ENCODE assay signal across 8 cellular contexts in the genomic region with DNA sequence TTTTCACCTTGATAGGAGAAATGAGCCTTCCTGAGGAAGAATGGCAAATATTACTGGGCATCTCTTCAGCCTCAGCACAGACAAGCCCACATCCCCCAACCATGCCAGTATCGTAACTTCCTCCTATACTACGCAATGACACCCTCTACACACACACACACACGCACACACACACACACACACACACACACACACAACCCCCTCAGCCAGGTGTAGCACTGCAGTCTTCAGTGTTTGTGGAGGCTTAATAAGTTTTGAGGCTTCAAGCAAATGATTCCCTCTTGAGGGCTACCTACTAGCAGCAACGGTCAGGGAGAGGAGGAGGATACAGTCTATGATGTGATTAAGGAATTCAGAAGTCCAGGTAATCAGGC. TPM values are rescaled to one million over a fixed set of nuclear protein-coding genes. Genes with fewer than 3 reads are reported as not detected.
DNase-seq lines count a peak whose midpoint lies in the region; ATAC-seq and TF ChIP-seq lines count a peak whose summit lies in the region.

No MANE protein-coding gene starts in this region.

- H3K9ac ChIP-seq in duodenal mucosa (ENCODE audit: low read depth in 1 of 2, low read length in 2 of 2), result peak overlapping the region; percentile 88 to 98

- no peak for DNase-seq in HFF-Myc (ENCODE audit: extremely low read depth, low read depth)
- peak; percentile 27 for DNase-seq in activated B cell treated with CpG ODN at 0.5 μM for 24 hours
- peak in 7 of 9 donors; percentile 52 to 73 (median 62) for DNase-seq in naive thymus-derived CD4-positive, alpha-beta T cell
- no peak for DNase-seq in cerebellar nuclear complex (lab: John Stamatoyannopoulos, UW)
- no peak for DNase-seq in Ammon's horn (ENCODE audit: low spot score)

- H3K27ac ChIP-seq in ACC112 (ENCODE audit: low read depth, low read length), result peak overlapping the region; percentile 65
- H3K27ac ChIP-seq in duodenal mucosa (ENCODE audit: low read depth, low read length), result peak overlapping the region; percentile 88
- H3K27ac ChIP-seq in naive thymus-derived CD4-positive, alpha-beta T cell (ENCODE audit: low read depth, low read length), result peak overlapping the region; percentile 90

- H3K9me3 Mint-ChIP-seq in activated B cell treated with CpG ODN at 0.5 μM for 24 hours, result no peaks in the 10 kb centered on the region
- H3K9me3 Mint-ChIP-seq in naive thymus-derived CD4-positive, alpha-beta T cell, result peaks cover 0 to 10% (median 0%) of the 10 kb centered on the region in 11 donors

- ATAC-seq in activated B cell treated with CpG ODN at 0.5 μM for 24 hours (ENCODE audit: low read depth) (peak; percentile 42), GM19467 (IDR thresholded peaks at IDR 0.05; ENCODE audit: unreplicated experiment) (no peak)
- peak; percentile 33 for ATAC-seq in naive thymus-derived CD4-positive, alpha-beta T cell

- H3K36me3 ChIP-seq in ACC112 (ENCODE audit: insufficient read depth, low read length) (peaks cover 7% of the 10 kb centered on the region; the same call in 1 of the 2 replicates), duodenal mucosa (ENCODE audit: control insufficient read depth in 1 of 2, insufficient read depth in 2 of 2, low read length in 2 of 2) (peaks cover 5 to 17% of the 10 kb centered on the region in 2 donors)
- H3K36me3 ChIP-seq in naive thymus-derived CD4-positive, alpha-beta T cell (ENCODE audit: control insufficient read depth in 2 of 3, insufficient read depth in 3 of 3, low read length in 3 of 3), result peaks cover 0 to 34% (median 10%) of the 10 kb centered on the region in 3 experiments

- H3K27ac Mint-ChIP-seq in activated B cell treated with CpG ODN at 0.5 μM for 24 hours, result peak overlapping the region; percentile 98
- peak overlapping the region; percentile 96 to 100 (median 97) for H3K27ac Mint-ChIP-seq in naive thymus-derived CD4-positive, alpha-beta T cell

- peak overlapping the region; percentile 92 for H3K4me3 Mint-ChIP-seq in activated B cell treated with CpG ODN at 0.5 μM for 24 hours
- H3K4me3 Mint-ChIP-seq in naive thymus-derived CD4-positive, alpha-beta T cell, result peak overlapping the region; percentile 96 to 100 (median 98)

- H3K9me3 ChIP-seq in duodenal mucosa (ENCODE audit: control insufficient read depth in 1 of 2, low read length in 2 of 2), result no peaks in the 10 kb centered on the region
- no peaks in the 10 kb centered on the region for H3K9me3 ChIP-seq in naive thymus-derived CD4-positive, alpha-beta T cell (ENCODE audit: control insufficient read depth in 2 of 3, low read length in 3 of 3)

- H3K4me1 Mint-ChIP-seq in activated B cell treated with CpG ODN at 0.5 μM for 24 hours, result peaks cover 65% of the 10 kb centered on the region
- peaks cover 40 to 64% (median 53%) of the 10 kb centered on the region in 7 donors for H3K4me1 Mint-ChIP-seq in naive thymus-derived CD4-positive, alpha-beta T cell

- H3K4me1 ChIP-seq in ACC112 (ENCODE audit: control insufficient read depth, insufficient read depth, low read length, unreplicated experiment), result peaks cover 53% of the 10 kb centered on the region
- peaks cover 43 to 53% of the 10 kb centered on the region in 2 donors for H3K4me1 ChIP-seq in duodenal mucosa (ENCODE audit: control insufficient read depth in 1 of 2, insufficient read depth in 2 of 2, low read length in 2 of 2)
- peaks cover 35 to 56% of the 10 kb centered on the region in 2 donors for H3K4me1 ChIP-seq in naive thymus-derived CD4-positive, alpha-beta T cell (ENCODE audit: control insufficient read depth in 2 of 2, insufficient read depth in 2 of 2, low read length in 2 of 2)

- no peaks in the 10 kb centered on the region for H3K27me3 Mint-ChIP-seq in activated B cell treated with CpG ODN at 0.5 μM for 24 hours
- H3K27me3 Mint-ChIP-seq in naive thymus-derived CD4-positive, alpha-beta T cell, result no peaks in the 10 kb centered on the region

- CTCF ChIA-PET in activated B cell treated with CpG ODN at 0.5 μM for 24 hours (lab: Charles Lee), result interaction anchor here (1.2 to 5.7 kb wide), 2 partner anchors 115 to 194 kb away, joined by 3 to 33 read pairs; partner anchors contain the start of genes ORMDL2 and SARNP
- CTCF ChIA-PET in naive thymus-derived CD4-positive, alpha-beta T cell (lab: Charles Lee), result interaction anchor here (1.4 to 4.6 kb wide), 3 partner anchors 13 to 115 kb away, joined by 4 to 22 read pairs (median 8); partner anchors contain the start of genes DNAJC14, ORMDL2 and SARNP

- peaks cover 45% of the 10 kb centered on the region for H3K36me3 Mint-ChIP-seq in activated B cell treated with CpG ODN at 0.5 μM for 24 hours (ENCODE audit: low read depth)
- peaks cover 13 to 61% (median 47%) of the 10 kb centered on the region in 5 donors for H3K36me3 Mint-ChIP-seq in naive thymus-derived CD4-positive, alpha-beta T cell

- TF ChIP-seq CTCF in HFF-Myc (IDR thresholded peaks at IDR 0.05; ENCODE audit: low read depth, low read length, missing control alignments) (no peak), activated B cell treated with CpG ODN at 0.5 μM for 24 hours (IDR thresholded peaks at IDR 0.05) (no peak)

- peak overlapping the region; percentile 28 for H2AFZ ChIP-seq in ACC112 (ENCODE audit: low read length, unreplicated experiment)

- H3K27me3 ChIP-seq in ACC112 (ENCODE audit: insufficient read depth, low read length), result no peaks in the 10 kb centered on the region
- no peaks in the 10 kb centered on the region for H3K27me3 ChIP-seq in duodenal mucosa (ENCODE audit: control insufficient read depth in 1 of 2, insufficient read depth in 2 of 2, low read length in 2 of 2)
- H3K27me3 ChIP-seq in naive thymus-derived CD4-positive, alpha-beta T cell (ENCODE audit: control insufficient read depth in 2 of 2, insufficient read depth in 2 of 2, low read length in 2 of 2), result no peaks in the 10 kb centered on the region

- intact Hi-C loops in activated B cell treated with CpG ODN at 0.5 μM for 24 hours (cut with micrococcal nuclease), result no loop called here
- intact Hi-C loops in naive thymus-derived CD4-positive, alpha-beta T cell (cut with micrococcal nuclease), result loop anchor here in 1 of 2 donors (5.0 kb wide), 1 partner anchor 1590 kb away; the partner anchor contains the start of genes DDIT3 and MBD6

- H3K79me2 ChIP-seq in ACC112 (ENCODE audit: control insufficient read depth, insufficient read depth, low read length, unreplicated experiment), result peaks cover 26% of the 10 kb centered on the region

- H3K4me3 ChIP-seq in ACC112 (ENCODE audit: low read depth, low read length) (peak overlapping the region; percentile 93), HFF-Myc (replicated peaks; ENCODE audit: low read depth, low read length) (peak overlapping the region; percentile 68), duodenal mucosa (ENCODE audit: low read depth in 1 of 2, low read length in 2 of 2) (peak overlapping the region; percentile 84 to 88)
- H3K4me3 ChIP-seq in naive thymus-derived CD4-positive, alpha-beta T cell (ENCODE audit: low read length), result peak overlapping the region; percentile 82

- POLR2A ChIA-PET in activated B cell treated with CpG ODN at 0.5 μM for 24 hours (lab: Charles Lee), result interaction anchor here (1.2 to 6.8 kb wide), 6 partner anchors 42 to 184 kb away, joined by 5 to 69 read pairs (median 12); partner anchors contain the start of genes DNAJC14, ORMDL2, RAB5B and SARNP
- POLR2A ChIA-PET in naive thymus-derived CD4-positive, alpha-beta T cell (lab: Charles Lee), result interaction anchor here (0.6 to 22.1 kb wide), 16 partner anchors 13 to 215 kb away, joined by 3 to 728 read pairs (median 6); partner anchors contain the start of genes DNAJC14, ORMDL2, RAB5B and SARNP

RNA-seq across cellular contexts. Expression of gene DGKA, which starts 1.6 kb away (rescaled TPM):
- total RNA-seq in activated B cell treated with CpG ODN at 0.5 μM for 24 hours, result 86.8 and 95.9 TPM in 2 replicates
- total RNA-seq in naive thymus-derived CD4-positive, alpha-beta T cell, result 1,000 to 10,000 TPM in 3 of 5 experiments, 100 to 1,000 TPM in 2; 705 to 1,507 (median 1,164) TPM
- 100 to 1,000 TPM; 259 to 557 TPM for polyA plus RNA-seq in naive thymus-derived CD4-positive, alpha-beta T cell

RNA-seq across cellular contexts. Expression of gene PYM1, which starts 4.8 kb away (rescaled TPM):
- total RNA-seq in activated B cell treated with CpG ODN at 0.5 μM for 24 hours, result 39.6 and 41.7 TPM in 2 replicates
- total RNA-seq in naive thymus-derived CD4-positive, alpha-beta T cell, result 10 to 100 TPM; 18.5 to 46.9 (median 35.0) TPM
- polyA plus RNA-seq in naive thymus-derived CD4-positive, alpha-beta T cell, result 10 to 100 TPM; 62.1 to 70.7 TPM

RNA-seq across cellular contexts. Expression of gene PMEL, which starts 33.3 kb away (rescaled TPM):
- 0.27 TPM in 1 of 2 replicates, not detected in the other for total RNA-seq in activated B cell treated with CpG ODN at 0.5 μM for 24 hours
- not detected for total RNA-seq in naive thymus-derived CD4-positive, alpha-beta T cell
- under 1 TPM; 0.09 to 0.57 TPM for polyA plus RNA-seq in naive thymus-derived CD4-positive, alpha-beta T cell

RNA-seq across cellular contexts. Expression of gene CDK2, which starts 34.1 kb away (rescaled TPM):
- total RNA-seq in activated B cell treated with CpG ODN at 0.5 μM for 24 hours, result 25.7 and 29.0 TPM in 2 replicates
- 10 to 100 TPM; 19.0 to 77.2 (median 24.1) TPM for total RNA-seq in naive thymus-derived CD4-positive, alpha-beta T cell
- 1 to 10 TPM; 7.0 to 9.6 TPM for polyA plus RNA-seq in naive thymus-derived CD4-positive, alpha-beta T cell

RNA-seq across cellular contexts. Expression of gene RAB5B, which starts 41.3 kb away (rescaled TPM):
- total RNA-seq in activated B cell treated with CpG ODN at 0.5 μM for 24 hours, result 82.1 and 83.8 TPM in 2 replicates
- 100 to 1,000 TPM in 1 of 5 experiments, 10 to 100 TPM in 4; 45.2 to 109 (median 62.7) TPM for total RNA-seq in naive thymus-derived CD4-positive, alpha-beta T cell
- polyA plus RNA-seq in naive thymus-derived CD4-positive, alpha-beta T cell, result 10 to 100 TPM; 69.6 to 86.7 TPM

Comparison
In these comparisons a context has a peak if more than half of its experiments do, and no peak if none do; other contexts are left out.
1. DNase-seq: peak in activated B cell treated with CpG ODN at 0.5 μM for 24 hours (single experiment) and naive thymus-derived CD4-positive, alpha-beta T cell (7 of 9); none in HFF-Myc (single experiment), cerebellar nuclear complex (0 of 2) and Ammon's horn (single experiment).
2. Peak in every context shown above with its lines, with median percentiles within 50 percentile points of each other: H3K27ac ChIP-seq and H3K4me3 ChIP-seq.